Comparison of ENCODE assay signal across 9 cellular contexts in the genomic region with DNA sequence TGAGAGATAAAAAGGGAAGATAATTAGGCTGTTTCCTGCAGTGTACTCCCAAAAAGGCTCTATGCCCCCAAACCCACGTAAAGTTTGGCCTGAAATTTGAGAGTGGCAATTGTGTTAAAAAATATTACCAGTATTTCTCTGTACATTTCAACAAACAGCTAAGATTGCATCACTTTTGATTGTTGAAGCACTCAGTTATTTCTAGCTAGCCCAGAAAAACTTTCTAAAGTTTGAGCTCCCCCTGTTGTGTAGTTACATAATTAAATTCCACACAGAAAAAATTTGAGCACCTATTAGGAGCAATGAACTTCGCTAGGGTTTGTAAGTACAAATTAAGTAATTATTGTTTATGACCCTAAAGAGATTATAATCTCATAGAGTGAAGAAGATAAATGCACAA.
DNase-seq lines count a peak whose midpoint lies in the region; ATAC-seq and TF ChIP-seq lines count a peak whose summit lies in the region.
"Had no signal": no experiment of that assay in that cellular context is flagged by ENCODE, and none has a peak within 500 bp of the region (broad histone marks: within the 10 kb centered on the region; RNA-seq: fewer than 3 reads in every experiment).

No MANE protein-coding gene starts in this region.

- H3K9me3 Mint-ChIP-seq in progenitor cell of endocrine pancreas (ENCODE audit: low read depth): peaks cover 17% of the 10 kb centered on the region
- H3K9me3 Mint-ChIP-seq: activated naive CD8-positive, alpha-beta T cell treated with anti-CD3 and anti-CD28 coated beads, Interleukin-2, amount 10 ng/mL, durations not matched to agents 7 days and 5 days had no signal

- POLR2A ChIA-PET in SK-N-SH (lab: Yijun Ruan, JAX): no interaction called here

- no peaks in the 10 kb centered on the region for H3K36me3 ChIP-seq in SK-N-SH (replicated peaks in 1 of 2; ENCODE audit: control insufficient read depth in 1 of 2, insufficient read depth in 2 of 2, low read length in 1 of 2)
- no peaks in the 10 kb centered on the region for H3K36me3 ChIP-seq in MM.1S (replicated peaks; ENCODE audit: insufficient read depth, low read length)

- CTCF ChIA-PET in SK-N-SH (lab: Yijun Ruan, JAX): no interaction called here

- peak overlapping the region; percentile 63 for H3K4me3 Mint-ChIP-seq in progenitor cell of endocrine pancreas (ENCODE audit: low read depth)
- H3K4me3 Mint-ChIP-seq: activated naive CD8-positive, alpha-beta T cell treated with anti-CD3 and anti-CD28 coated beads, Interleukin-2, amount 10 ng/mL, durations not matched to agents 7 days and 5 days had no signal

- 4% methylated on average over 2 of the region's 2 CpGs for WGBS in SK-N-SH (ENCODE audit: low lambda C conversion rate)

- no peak overlapping the region for H3K4me3 ChIP-seq in SK-N-SH (ENCODE audit: low read depth in 2 of 2, low read length in 1 of 2)
- 0 out of 2 replicates have a peak overlapping the region, but pooled peaks have one; percentile 21 for H3K4me3 ChIP-seq in MM.1S (ENCODE audit: low read length)
- no peak overlapping the region for H3K4me3 ChIP-seq in choroid plexus epithelial cell (ENCODE audit: low read depth, low read length)

- TF ChIP-seq RAD21 in SK-N-SH (IDR thresholded peaks at IDR 0.05; ENCODE audit: low read length): peak; percentile 14; the same call in 1 of the 2 replicates

- H2AFZ ChIP-seq in SK-N-SH (ENCODE audit: low read depth) (peak overlapping the region; percentile 32; the same call in 1 of the 2 replicates), MM.1S (ENCODE audit: low read length) (no peak overlapping the region; the same call in 1 of the 2 replicates)

- H3F3A ChIP-seq in SK-N-SH (replicated peaks; ENCODE audit: insufficient read depth): no peaks in the 10 kb centered on the region
- H3F3A ChIP-seq in MM.1S (ENCODE audit: insufficient read depth, low read length): peaks cover 7% of the 10 kb centered on the region

- H3K27ac ChIP-seq in SK-N-SH (ENCODE audit: low read depth in 2 of 2, low read length in 1 of 2) (no peak overlapping the region), MM.1S (ENCODE audit: low read length) (peak overlapping the region; percentile 69; the same call in 1 of the 2 replicates)

- H3K79me2 ChIP-seq in SK-N-SH (ENCODE audit: insufficient read depth): no peaks in the 10 kb centered on the region
- no peaks in the 10 kb centered on the region for H3K79me2 ChIP-seq in MM.1S (ENCODE audit: low read length)

- H3K9ac ChIP-seq in SK-N-SH (no peak overlapping the region), MM.1S (ENCODE audit: low read length) (peak overlapping the region; percentile 29; the same call in 1 of the 2 replicates)

- H3K36me3 Mint-ChIP-seq in progenitor cell of endocrine pancreas (ENCODE audit: insufficient read depth): peaks cover 3% of the 10 kb centered on the region

- TF ChIP-seq CTCF in SK-N-SH (IDR thresholded peaks at IDR 0.05) (peak; percentile 44), MM.1S (IDR thresholded peaks at IDR 0.05; ENCODE audit: low read length) (peak; percentile 18; the same call in 1 of the 2 replicates), choroid plexus epithelial cell (conservative IDR thresholded peaks at IDR 0.05; ENCODE audit: low read depth, low read length) (no peak), progenitor cell of endocrine pancreas (IDR thresholded peaks at IDR 0.05; ENCODE audit: unreplicated experiment) (peak; percentile 20)

- no peak overlapping the region for H3K27ac Mint-ChIP-seq in progenitor cell of endocrine pancreas
- H3K27ac Mint-ChIP-seq: activated naive CD8-positive, alpha-beta T cell treated with anti-CD3 and anti-CD28 coated beads, Interleukin-2, amount 10 ng/mL, durations not matched to agents 7 days and 5 days had no signal

- no peaks in the 10 kb centered on the region for H3K9me2 ChIP-seq in SK-N-SH
- H3K9me2 ChIP-seq in MM.1S (replicated peaks; ENCODE audit: insufficient read depth, low read length): no peaks in the 10 kb centered on the region

- DNase-seq in SK-N-SH (no peak), MM.1S (peak; percentile 21), choroid plexus epithelial cell (ENCODE audit: low read depth) (peak; percentile 52), progenitor cell of endocrine pancreas (ENCODE audit: low spot score, unreplicated experiment) (no peak)
- DNase-seq: activated naive CD8-positive, alpha-beta T cell treated with anti-CD3 and anti-CD28 coated beads, Interleukin-2, amount 10 ng/mL, durations not matched to agents 7 days and 5 days had no signal

- no peak overlapping the region for H3K4me2 ChIP-seq in SK-N-SH
- H3K4me2 ChIP-seq in MM.1S (ENCODE audit: low read depth, low read length): peak overlapping the region; percentile 71; the same call in 1 of the 2 replicates

- ATAC-seq in SK-N-SH treated with all-trans-retinoic acid at 6 μM for 48 hours (no peak), HG02610 (IDR thresholded peaks at IDR 0.05; ENCODE audit: unreplicated experiment) (no peak), HG03045 (IDR thresholded peaks at IDR 0.05; ENCODE audit: unreplicated experiment) (no peak), HG02763 (IDR thresholded peaks at IDR 0.05; ENCODE audit: unreplicated experiment) (no peak)

- H3K4me1 ChIP-seq in SK-N-SH (ENCODE audit: control insufficient read depth in 1 of 2, insufficient read depth in 2 of 2, low read depth in 1 of 2, low read length in 1 of 2): no peaks in the 10 kb centered on the region
- peaks cover 19% of the 10 kb centered on the region for H3K4me1 ChIP-seq in MM.1S (ENCODE audit: low read length)

- no peaks in the 10 kb centered on the region for H3K27me3 Mint-ChIP-seq in progenitor cell of endocrine pancreas

- H3K9me3 ChIP-seq in SK-N-SH: no peaks in the 10 kb centered on the region
- no peaks in the 10 kb centered on the region for H3K9me3 ChIP-seq in MM.1S (replicated peaks; ENCODE audit: insufficient read depth, low read length)

- TF ChIP-seq EP300 in SK-N-SH (IDR thresholded peaks at IDR 0.05; ENCODE audit: borderline replicate concordance in 1 of 2, low read depth in 1 of 2, low read length in 1 of 2): no peak

- H4K20me1 ChIP-seq in SK-N-SH (ENCODE audit: insufficient read depth) (no peaks in the 10 kb centered on the region), MM.1S (ENCODE audit: insufficient read depth, low read length) (no peaks in the 10 kb centered on the region)

- H3K4me1 Mint-ChIP-seq in progenitor cell of endocrine pancreas (ENCODE audit: low read depth): peaks cover 19% of the 10 kb centered on the region

- no peaks in the 10 kb centered on the region for H3K27me3 ChIP-seq in SK-N-SH (ENCODE audit: insufficient read depth)
- H3K27me3 ChIP-seq in MM.1S (replicated peaks; ENCODE audit: insufficient read depth, low read length): no peaks in the 10 kb centered on the region

TF ChIP-seq in SK-N-SH, 30 proteins besides CTCF, POLR2A, EP300 and RAD21 (continues in another document):
- no peak for TF ChIP-seq GABPA (IDR thresholded peaks at IDR 0.05; ENCODE audit: low read depth)
- no peak for TF ChIP-seq MEF2A (IDR thresholded peaks at IDR 0.05; ENCODE audit: borderline replicate concordance, low read depth)
- TF ChIP-seq TCF12 (IDR thresholded peaks at IDR 0.05): no peak
- TF ChIP-seq, protein P1, sequence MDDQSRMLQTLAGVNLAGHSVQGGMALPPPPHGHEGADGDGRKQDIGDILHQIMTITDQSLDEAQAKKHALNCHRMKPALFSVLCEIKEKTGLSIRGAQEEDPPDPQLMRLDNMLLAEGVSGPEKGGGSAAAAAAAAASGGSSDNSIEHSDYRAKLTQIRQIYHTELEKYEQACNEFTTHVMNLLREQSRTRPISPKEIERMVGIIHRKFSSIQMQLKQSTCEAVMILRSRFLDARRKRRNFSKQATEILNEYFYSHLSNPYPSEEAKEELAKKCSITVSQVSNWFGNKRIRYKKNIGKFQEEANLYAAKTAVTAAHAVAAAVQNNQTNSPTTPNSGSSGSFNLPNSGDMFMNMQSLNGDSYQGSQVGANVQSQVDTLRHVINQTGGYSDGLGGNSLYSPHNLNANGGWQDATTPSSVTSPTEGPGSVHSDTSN (IDR thresholded peaks at IDR 0.05): no peak

TF ChIP-seq in SK-N-SH treated with all-trans-retinoic acid at 6 μM for 48 hours, 23 proteins besides CTCF, POLR2A, EP300 and RAD21:
- TF ChIP-seq PPARA (CRISPR knock-in tag; IDR thresholded peaks at IDR 0.05; ENCODE audit: borderline replicate concordance) (no peak), TOX (CRISPR knock-in tag; IDR thresholded peaks at IDR 0.05; ENCODE audit: borderline replicate concordance) (no peak)
- TF ChIP-seq, protein P2, sequence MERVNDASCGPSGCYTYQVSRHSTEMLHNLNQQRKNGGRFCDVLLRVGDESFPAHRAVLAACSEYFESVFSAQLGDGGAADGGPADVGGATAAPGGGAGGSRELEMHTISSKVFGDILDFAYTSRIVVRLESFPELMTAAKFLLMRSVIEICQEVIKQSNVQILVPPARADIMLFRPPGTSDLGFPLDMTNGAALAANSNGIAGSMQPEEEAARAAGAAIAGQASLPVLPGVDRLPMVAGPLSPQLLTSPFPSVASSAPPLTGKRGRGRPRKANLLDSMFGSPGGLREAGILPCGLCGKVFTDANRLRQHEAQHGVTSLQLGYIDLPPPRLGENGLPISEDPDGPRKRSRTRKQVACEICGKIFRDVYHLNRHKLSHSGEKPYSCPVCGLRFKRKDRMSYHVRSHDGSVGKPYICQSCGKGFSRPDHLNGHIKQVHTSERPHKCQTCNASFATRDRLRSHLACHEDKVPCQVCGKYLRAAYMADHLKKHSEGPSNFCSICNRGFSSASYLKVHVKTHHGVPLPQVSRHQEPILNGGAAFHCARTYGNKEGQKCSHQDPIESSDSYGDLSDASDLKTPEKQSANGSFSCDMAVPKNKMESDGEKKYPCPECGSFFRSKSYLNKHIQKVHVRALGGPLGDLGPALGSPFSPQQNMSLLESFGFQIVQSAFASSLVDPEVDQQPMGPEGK (CRISPR knock-in tag; IDR thresholded peaks at IDR 0.05; ENCODE audit: borderline replicate concordance): no peak

Comparison
In these comparisons a context has a peak if more than half of its experiments do, and no peak if none do; other contexts are left out.
1. DNase-seq: peak in MM.1S (single experiment) and choroid plexus epithelial cell (single experiment); none in SK-N-SH (single experiment) and progenitor cell of endocrine pancreas (single experiment).